In genomic region chr17:76727745-76728456, GRCh38 we compare ENCODE assay signal across 1 cellular context.
TF ChIP-seq lines count a peak whose summit lies in the region.

No MANE protein-coding gene starts in this region.

TF ChIP-seq in WTC11, 78 proteins besides CTCF, POLR2A, EP300 and RAD21 (continued from another document):
- no peak for TF ChIP-seq E2F4 (CRISPR knock-in tag; IDR thresholded peaks at IDR 0.05; ENCODE audit: borderline replicate concordance, low read depth)
- no peak for TF ChIP-seq PREB (CRISPR knock-in tag; IDR thresholded peaks at IDR 0.05; ENCODE audit: borderline replicate concordance)
TF ChIP-seq in WTC11: peak in this region for 0.
